1 cellular context compared by ENCODE assay signal in the genomic region with DNA sequence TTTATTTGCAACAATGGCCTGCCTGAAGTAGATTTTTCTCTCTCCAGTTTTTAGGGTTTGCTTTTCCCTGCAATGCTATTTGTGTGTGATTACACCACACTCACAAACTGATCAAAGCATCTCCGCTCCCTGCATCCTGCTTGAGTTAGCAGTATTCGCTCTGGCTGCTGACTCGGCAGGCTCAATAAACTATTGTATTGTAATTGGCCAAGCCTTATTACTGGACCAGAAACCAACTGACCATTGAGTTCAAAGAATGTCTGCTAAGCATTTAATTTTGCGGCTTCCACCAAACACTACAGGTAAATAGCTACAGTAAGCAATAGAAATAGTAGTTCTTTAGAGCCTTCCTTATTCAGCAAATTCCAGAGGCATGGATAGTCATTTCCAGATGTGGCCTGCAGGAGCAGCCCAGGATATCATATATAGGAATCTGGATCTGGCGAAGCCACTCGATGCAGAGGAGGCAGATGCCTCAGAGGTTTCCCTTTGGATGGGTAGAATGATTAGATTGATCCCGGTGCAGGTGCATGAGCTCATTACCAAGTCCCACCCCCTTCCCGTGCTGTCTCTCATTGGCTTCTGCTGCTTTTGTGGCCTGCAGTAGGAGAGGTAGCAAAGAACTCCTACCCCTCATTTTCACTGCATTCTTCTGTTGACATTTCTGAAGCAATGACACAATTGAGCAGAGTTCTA.
TF ChIP-seq lines count a peak whose summit lies in the region.

No MANE protein-coding gene starts in this region.

TF ChIP-seq in IMR-90, 13 proteins besides CTCF, POLR2A, EP300 and RAD21:
- no peak for TF ChIP-seq MAZ (IDR thresholded peaks at IDR 0.05; ENCODE audit: borderline replicate concordance, low read depth, low read length)
- TF ChIP-seq MAFK (IDR thresholded peaks at IDR 0.05; ENCODE audit: low read depth, low read length), result peak; percentile 18; the same call in 1 of the 2 replicates
TF ChIP-seq in IMR-90: peak in this region for 1.
